ENCODE assay signal across 8 cellular contexts in genomic region chr2:152336854-152337510, GRCh38. TPM values are rescaled to one million over a fixed set of nuclear protein-coding genes. Genes with fewer than 3 reads are reported as not detected.
DNase-seq lines count a peak whose midpoint lies in the region; ATAC-seq and TF ChIP-seq lines count a peak whose summit lies in the region.

No MANE protein-coding gene starts in this region.

- H3K9me3 ChIP-seq in CD4-positive, alpha-beta memory T cell (ENCODE audit: control insufficient read depth in 1 of 2, low read length in 2 of 2), result no peaks in the 10 kb centered on the region

- no peak for DNase-seq in CD4-positive, alpha-beta memory T cell
- DNase-seq in Kasumi-1 (lab: John Stamatoyannopoulos, UW) (peak; percentile 52 to 59), brain microvascular endothelial cell (peak; percentile 48), kidney glomerular epithelial cell (lab: John Stamatoyannopoulos, UW) (peak; percentile 60), stromal cell of bone marrow (ENCODE audit: low read depth) (peak; percentile 13), NCI-H345 treated with DMSO at 0.1 percent for 48 hours (lab: John Stamatoyannopoulos, UW; ENCODE audit: unreplicated experiment) (no peak), foreskin melanocyte (no peak)

- ATAC-seq in GM18505 (IDR thresholded peaks at IDR 0.05; ENCODE audit: unreplicated experiment), result no peak

- no peak for TF ChIP-seq CTCF in brain microvascular endothelial cell (IDR thresholded peaks at IDR 0.05; ENCODE audit: low read depth, low read length, missing control alignments)

- no peak overlapping the region for H3K4me3 ChIP-seq in CD4-positive, alpha-beta memory T cell (ENCODE audit: low read length in 2 of 2)
- peak overlapping the region; percentile 68 for H3K4me3 ChIP-seq in brain microvascular endothelial cell (ENCODE audit: low read depth, low read length)

- no peak for TF ChIP-seq POLR2A in GM18505 (IDR thresholded peaks at IDR 0.05; ENCODE audit: borderline replicate concordance, extremely low read depth, insufficient read depth, insufficient read length)

- no peak overlapping the region for H3K27ac ChIP-seq in CD4-positive, alpha-beta memory T cell (ENCODE audit: low read depth, low read length)
- H3K27ac ChIP-seq in brain microvascular endothelial cell, result no peak overlapping the region

- peaks cover 4% of the 10 kb centered on the region for H3K4me1 ChIP-seq in CD4-positive, alpha-beta memory T cell (ENCODE audit: insufficient read depth, low read length)

- H3K9me3 Mint-ChIP-seq in CD4-positive, alpha-beta memory T cell, result peaks cover 0 to 2% (median 0%) of the 10 kb centered on the region in 8 donors

- H3K27ac Mint-ChIP-seq in CD4-positive, alpha-beta memory T cell, result no peak overlapping the region

- H3K36me3 Mint-ChIP-seq in CD4-positive, alpha-beta memory T cell, result no peaks in the 10 kb centered on the region

- peaks cover 18% of the 10 kb centered on the region for H3K27me3 ChIP-seq in CD4-positive, alpha-beta memory T cell (ENCODE audit: insufficient read depth, low read length)
- H3K27me3 ChIP-seq in brain microvascular endothelial cell (replicated peaks), result no peaks in the 10 kb centered on the region

- peak overlapping the region in 7 of 8 donors; percentile 51 to 83 (median 71) for H3K4me3 Mint-ChIP-seq in CD4-positive, alpha-beta memory T cell

- in situ Hi-C loops in brain microvascular endothelial cell (cut with HindIII; ENCODE audit: low pct_ligation_motif_present, low sequenced_read_pairs), result no loop called here

- peaks cover 7 to 15% (median 8%) of the 10 kb centered on the region in 4 donors for H3K4me1 Mint-ChIP-seq in CD4-positive, alpha-beta memory T cell

- CTCF ChIA-PET in CD4-positive, alpha-beta memory T cell (lab: Charles Lee; ENCODE audit: partially characterized antibody), result no interaction called here

- intact Hi-C loops in CD4-positive, alpha-beta memory T cell (cut with micrococcal nuclease), result no loop called here

- H3K27me3 Mint-ChIP-seq in CD4-positive, alpha-beta memory T cell, result peaks cover 26 to 42% of the 10 kb centered on the region in 2 donors

- H3K36me3 ChIP-seq in CD4-positive, alpha-beta memory T cell (ENCODE audit: insufficient read depth, low read length), result no peaks in the 10 kb centered on the region
- H3K36me3 ChIP-seq in brain microvascular endothelial cell (replicated peaks), result no peaks in the 10 kb centered on the region

- POLR2A ChIA-PET in CD4-positive, alpha-beta memory T cell (lab: Charles Lee; ENCODE audit: partially characterized antibody), result no interaction called here

RNA-seq across cellular contexts. Expression of gene FMNL2, which starts 2.0 kb away (rescaled TPM):
- 1 to 10 TPM in 1 of 2 experiments, under 1 TPM in 1; 0.94 to 1.6 TPM for total RNA-seq in CD4-positive, alpha-beta memory T cell
- under 1 TPM in 1 of 2 donors, not detected in 1; 0.06 TPM for polyA plus RNA-seq in CD4-positive, alpha-beta memory T cell

Comparison
In these comparisons a context has a peak if more than half of its experiments do, and no peak if none do; other contexts are left out.
1. DNase-seq: peak in Kasumi-1 (2 of 2), brain microvascular endothelial cell (single experiment), kidney glomerular epithelial cell (single experiment) and stromal cell of bone marrow (single experiment); none in CD4-positive, alpha-beta memory T cell (0 of 5), NCI-H345 treated with DMSO at 0.1 percent for 48 hours (single experiment) and foreskin melanocyte (single experiment).